Comparison of ENCODE assay signal across 25 cellular contexts in the genomic region with DNA sequence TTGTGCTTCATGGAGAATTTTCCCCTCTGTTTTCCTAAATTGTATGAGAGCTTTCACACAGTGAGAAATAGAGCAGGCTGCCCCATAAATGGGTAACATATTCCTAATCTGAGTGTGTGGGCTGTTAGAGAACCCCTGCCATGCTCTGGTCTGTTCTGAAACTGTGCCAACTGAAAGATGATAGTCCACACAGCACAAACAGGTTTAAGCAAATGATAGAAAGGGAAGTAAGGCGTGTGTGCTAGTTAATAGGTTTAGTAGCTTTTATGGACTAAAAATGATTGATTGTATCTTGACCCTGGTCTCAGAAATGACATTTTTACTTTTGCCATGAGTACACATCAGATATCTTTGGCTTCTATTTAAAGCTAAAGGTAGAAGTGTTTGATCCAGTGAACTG.
A peak's percentile ranks its signal among the peaks of the same experiment; 100 is the strongest.
DNase-seq lines count a peak whose midpoint lies in the region; ATAC-seq, FAIRE-seq and TF ChIP-seq lines count a peak whose summit lies in the region.
"Had no signal": no experiment of that assay in that cellular context is flagged by ENCODE, and none has a peak within 500 bp of the region (broad histone marks: within the 10 kb centered on the region; RNA-seq: fewer than 3 reads in every experiment).

No MANE protein-coding gene starts in this region.

- H2AFZ ChIP-seq in hepatocyte, result no peak overlapping the region
- H2AFZ ChIP-seq: parathyroid adenoma had no signal

- H3K9me3 ChIP-seq in A549 (no peaks in the 10 kb centered on the region), hepatocyte (ENCODE audit: low read depth) (no peaks in the 10 kb centered on the region)
- H3K9me3 ChIP-seq: BLaER1 treated with 17β-estradiol and CSF1 and Interleukin-3, amounts not matched to agents 10 nM and 100 nM; tibial artery had no signal

- H3K36me3 ChIP-seq in hepatocyte (replicated peaks; ENCODE audit: insufficient read depth, low read depth), result no peaks in the 10 kb centered on the region
- H3K36me3 ChIP-seq: BLaER1 treated with 17β-estradiol and CSF1 and Interleukin-3, amounts not matched to agents 10 nM and 100 nM; tibial artery had no signal

- peaks cover 4 to 17% of the 10 kb centered on the region in 2 donors for H3K27me3 Mint-ChIP-seq in T-cell
- H3K27me3 Mint-ChIP-seq: activated CD4-positive, alpha-beta T cell treated with anti-CD3 and anti-CD28 coated beads, Interleukin-2, amount 10 ng/mL, durations not matched to agents 7 days and 5 days had no signal

- no peaks in the 10 kb centered on the region for H4K20me1 ChIP-seq in hepatocyte (ENCODE audit: insufficient read depth, poor library complexity, severe bottlenecking)
- H4K20me1 ChIP-seq: BLaER1 treated with 17β-estradiol and CSF1 and Interleukin-3, amounts not matched to agents 10 nM and 100 nM had no signal

- H3K27ac ChIP-seq in A549, result peak overlapping the region in 1 of 2 experiments; percentile 10; a peak in 1 of 6 replicates
- peak overlapping the region; percentile 90 for H3K27ac ChIP-seq in epithelial cell of prostate
- no peak overlapping the region for H3K27ac ChIP-seq in caudate nucleus (ENCODE audit: low read depth, low read length)
- no peak overlapping the region for H3K27ac ChIP-seq in hepatocyte
- H3K27ac ChIP-seq: BLaER1 treated with 17β-estradiol and CSF1 and Interleukin-3, amounts not matched to agents 10 nM and 100 nM; dorsolateral prefrontal cortex; parathyroid adenoma; tibial artery had no signal

- no peaks in the 10 kb centered on the region for H3K9me2 ChIP-seq in hepatocyte (replicated peaks; ENCODE audit: insufficient read depth)

- H3K4me3 Mint-ChIP-seq in T-cell, result no peak overlapping the region
- H3K4me3 Mint-ChIP-seq: activated CD4-positive, alpha-beta T cell treated with anti-CD3 and anti-CD28 coated beads, Interleukin-2, amount 10 ng/mL, durations not matched to agents 7 days and 5 days; memory B cell; natural killer cell treated with Interleukin-12 subunit alpha and Interleukin-12 subunit beta and Interleukin-15 and Interleukin-18, amount 100 ng/mL, for 72 hours had no signal

- H3K27me3 ChIP-seq in hepatocyte, result no peaks in the 10 kb centered on the region
- H3K27me3 ChIP-seq: BLaER1 treated with 17β-estradiol and CSF1 and Interleukin-3, amounts not matched to agents 10 nM and 100 nM; tibial artery had no signal

- POLR2A ChIA-PET in A549 (lab: Yijun Ruan, JAX), result no interaction called here
- POLR2A ChIA-PET in T-cell (lab: Charles Lee), result no interaction called here

- H3K4me1 Mint-ChIP-seq in T-cell, result no peaks in the 10 kb centered on the region
- H3K4me1 Mint-ChIP-seq: activated CD4-positive, alpha-beta T cell treated with anti-CD3 and anti-CD28 coated beads, Interleukin-2, amount 10 ng/mL, durations not matched to agents 7 days and 5 days; memory B cell had no signal

- no peak for TF ChIP-seq CTCF in A549 (IDR thresholded peaks at IDR 0.05)
- no peak for TF ChIP-seq CTCF in hepatocyte (IDR thresholded peaks at IDR 0.05; ENCODE audit: poor library complexity)

- no peaks in the 10 kb centered on the region for H3K79me2 ChIP-seq in hepatocyte
- H3K79me2 ChIP-seq: parathyroid adenoma had no signal

- ATAC-seq in A549 (no peak), T-cell (replicated peaks in 1 of 4) (no peak)
- ATAC-seq: natural killer cell treated with Interleukin-12 subunit alpha and Interleukin-12 subunit beta and Interleukin-15 and Interleukin-18, amount 100 ng/mL, for 72 hours had no signal

- H3K36me3 Mint-ChIP-seq in T-cell, result no peaks in the 10 kb centered on the region
- H3K36me3 Mint-ChIP-seq: memory B cell; natural killer cell treated with Interleukin-12 subunit alpha and Interleukin-12 subunit beta and Interleukin-15 and Interleukin-18, amount 100 ng/mL, for 72 hours had no signal

- H3K4me2 ChIP-seq in A549, result peak overlapping the region; percentile 25; the same call in 2 of the 3 replicates
- H3K4me2 ChIP-seq in hepatocyte, result no peak overlapping the region
- H3K4me2 ChIP-seq: BLaER1 treated with 17β-estradiol and CSF1 and Interleukin-3, amounts not matched to agents 10 nM and 100 nM had no signal

- DNase-seq in A549 (ENCODE audit: low read depth in 1 of 2, low spot score in 1 of 2), result no peak
- DNase-seq in OCI-M1 (lab: John Stamatoyannopoulos, UW), result peak; percentile 4
- no peak for DNase-seq in epithelial cell of prostate (ENCODE audit: low read depth, low spot score)
- DNase-seq in NCI-H2227 treated with DMSO at 0.1 percent for 48 hours (lab: John Stamatoyannopoulos, UW), result no peak
- DNase-seq in T-cell, result no peak
- DNase-seq in caudate nucleus (lab: John Stamatoyannopoulos, UW), result no peak
- DNase-seq in hepatocyte (ENCODE audit: low spot score), result no peak
- DNase-seq: activated CD4-positive, alpha-beta T cell treated with anti-CD3 and anti-CD28 coated beads, Interleukin-2, amount 10 ng/mL, durations not matched to agents 7 days and 5 days; activated CD8-positive, alpha-beta memory T cell treated with anti-CD3 and anti-CD28 coated beads, Interleukin-2, amount 50 U/mL, for 48 hours; activated effector memory CD4-positive, alpha-beta T cell treated with anti-CD3 and anti-CD28 coated beads, Interleukin-2, amount 50 U/mL, for 16 hours; dorsolateral prefrontal cortex; foreskin melanocyte; kidney; NCI-H187 treated with DMSO at 0.1 percent for 48 hours; NCI-H524 treated with DMSO at 0.1 percent for 48 hours; RPMI8226; stimulated activated naive CD4-positive, alpha-beta T cell treated with Interleukin-2 at 50 U/mL for 16 hours; tibial artery had no signal

- peaks cover 0 to 3% (median 2%) of the 10 kb centered on the region in 3 donors for H3K9me3 Mint-ChIP-seq in T-cell
- H3K9me3 Mint-ChIP-seq: activated CD4-positive, alpha-beta T cell treated with anti-CD3 and anti-CD28 coated beads, Interleukin-2, amount 10 ng/mL, durations not matched to agents 7 days and 5 days; memory B cell; natural killer cell treated with Interleukin-12 subunit alpha and Interleukin-12 subunit beta and Interleukin-15 and Interleukin-18, amount 100 ng/mL, for 72 hours had no signal

- TF ChIP-seq RAD21 in A549 (conservative IDR thresholded peaks at IDR 0.05 in 1 of 2, IDR thresholded peaks at IDR 0.05 in 1 of 2) (no peak), Ishikawa (IDR thresholded peaks at IDR 0.05; ENCODE audit: low read depth) (no peak)

- H3K4me1 ChIP-seq in A549, result peaks cover 10% of the 10 kb centered on the region
- no peaks in the 10 kb centered on the region for H3K4me1 ChIP-seq in hepatocyte (ENCODE audit: insufficient read depth)
- H3K4me1 ChIP-seq: BLaER1 treated with 17β-estradiol and CSF1 and Interleukin-3, amounts not matched to agents 10 nM and 100 nM; parathyroid adenoma; tibial artery had no signal

- no peak for TF ChIP-seq POLR2A in A549 (IDR thresholded peaks at IDR 0.05; ENCODE audit: low read length)

- no peak overlapping the region for H3K27ac Mint-ChIP-seq in T-cell
- H3K27ac Mint-ChIP-seq: activated CD4-positive, alpha-beta T cell treated with anti-CD3 and anti-CD28 coated beads, Interleukin-2, amount 10 ng/mL, durations not matched to agents 7 days and 5 days; memory B cell; natural killer cell treated with Interleukin-12 subunit alpha and Interleukin-12 subunit beta and Interleukin-15 and Interleukin-18, amount 100 ng/mL, for 72 hours had no signal

- 72% methylated on average over 1 of the region's 1 CpG for WGBS in A549 (ENCODE audit: missing lambda C conversion rate)
- 90% methylated on average over 1 of the region's 1 CpG for WGBS in hepatocyte (ENCODE audit: low lambda C conversion rate, missing lambda C conversion rate)

- no peak overlapping the region for H3K4me3 ChIP-seq in A549
- H3K4me3 ChIP-seq in hepatocyte, result no peak overlapping the region
- H3K4me3 ChIP-seq: BLaER1 treated with 17β-estradiol and CSF1 and Interleukin-3, amounts not matched to agents 10 nM and 100 nM; dorsolateral prefrontal cortex; tibial artery had no signal

- TF ChIP-seq EP300 in A549 (IDR thresholded peaks at IDR 0.05), result no peak
- no peak for TF ChIP-seq EP300 in Ishikawa (IDR thresholded peaks at IDR 0.05; ENCODE audit: borderline replicate concordance)

- FAIRE-seq in A549 (lab: Jason Lieb, UNC), result no peak
- FAIRE-seq: G401.6, TTC549 had no signal

- CTCF ChIA-PET in A549 (lab: Yijun Ruan, JAX) (no interaction called here), T-cell (lab: Charles Lee) (no interaction called here)

TF ChIP-seq in A549, 52 proteins besides CTCF, POLR2A, EP300 and RAD21 (continues in another document):
- TF ChIP-seq NPAS2 (CRISPR knock-in tag; IDR thresholded peaks at IDR 0.05; ENCODE audit: borderline replicate concordance) (no peak), BHLHE40 (IDR thresholded peaks at IDR 0.05; ENCODE audit: low read depth, low read length) (no peak), HDAC2 (IDR thresholded peaks at IDR 0.05) (no peak)
- TF ChIP-seq, protein P1, sequence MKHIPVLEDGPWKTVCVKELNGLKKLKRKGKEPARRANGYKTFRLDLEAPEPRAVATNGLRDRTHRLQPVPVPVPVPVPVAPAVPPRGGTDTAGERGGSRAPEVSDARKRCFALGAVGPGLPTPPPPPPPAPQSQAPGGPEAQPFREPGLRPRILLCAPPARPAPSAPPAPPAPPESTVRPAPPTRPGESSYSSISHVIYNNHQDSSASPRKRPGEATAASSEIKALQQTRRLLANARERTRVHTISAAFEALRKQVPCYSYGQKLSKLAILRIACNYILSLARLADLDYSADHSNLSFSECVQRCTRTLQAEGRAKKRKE (CRISPR knock-in tag; IDR thresholded peaks at IDR 0.05; ENCODE audit: low read depth), result no peak

TF ChIP-seq in Ishikawa, 13 proteins besides CTCF, POLR2A, EP300 and RAD21:
- TF ChIP-seq YY1 (IDR thresholded peaks at IDR 0.05; ENCODE audit: low read depth), result no peak
- peak; percentile 68 for TF ChIP-seq NFIC (IDR thresholded peaks at IDR 0.05)
- TF ChIP-seq TCF12 (IDR thresholded peaks at IDR 0.05; ENCODE audit: low read depth), result 0 out of 2 replicates have a peak, but pooled peaks have one; percentile 12
- TF ChIP-seq, protein P2, sequence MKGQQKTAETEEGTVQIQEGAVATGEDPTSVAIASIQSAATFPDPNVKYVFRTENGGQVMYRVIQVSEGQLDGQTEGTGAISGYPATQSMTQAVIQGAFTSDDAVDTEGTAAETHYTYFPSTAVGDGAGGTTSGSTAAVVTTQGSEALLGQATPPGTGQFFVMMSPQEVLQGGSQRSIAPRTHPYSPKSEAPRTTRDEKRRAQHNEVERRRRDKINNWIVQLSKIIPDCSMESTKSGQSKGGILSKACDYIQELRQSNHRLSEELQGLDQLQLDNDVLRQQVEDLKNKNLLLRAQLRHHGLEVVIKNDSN (IDR thresholded peaks at IDR 0.05), result no peak
